Comparison of ENCODE assay signal across 1 cellular context in the genomic region with DNA sequence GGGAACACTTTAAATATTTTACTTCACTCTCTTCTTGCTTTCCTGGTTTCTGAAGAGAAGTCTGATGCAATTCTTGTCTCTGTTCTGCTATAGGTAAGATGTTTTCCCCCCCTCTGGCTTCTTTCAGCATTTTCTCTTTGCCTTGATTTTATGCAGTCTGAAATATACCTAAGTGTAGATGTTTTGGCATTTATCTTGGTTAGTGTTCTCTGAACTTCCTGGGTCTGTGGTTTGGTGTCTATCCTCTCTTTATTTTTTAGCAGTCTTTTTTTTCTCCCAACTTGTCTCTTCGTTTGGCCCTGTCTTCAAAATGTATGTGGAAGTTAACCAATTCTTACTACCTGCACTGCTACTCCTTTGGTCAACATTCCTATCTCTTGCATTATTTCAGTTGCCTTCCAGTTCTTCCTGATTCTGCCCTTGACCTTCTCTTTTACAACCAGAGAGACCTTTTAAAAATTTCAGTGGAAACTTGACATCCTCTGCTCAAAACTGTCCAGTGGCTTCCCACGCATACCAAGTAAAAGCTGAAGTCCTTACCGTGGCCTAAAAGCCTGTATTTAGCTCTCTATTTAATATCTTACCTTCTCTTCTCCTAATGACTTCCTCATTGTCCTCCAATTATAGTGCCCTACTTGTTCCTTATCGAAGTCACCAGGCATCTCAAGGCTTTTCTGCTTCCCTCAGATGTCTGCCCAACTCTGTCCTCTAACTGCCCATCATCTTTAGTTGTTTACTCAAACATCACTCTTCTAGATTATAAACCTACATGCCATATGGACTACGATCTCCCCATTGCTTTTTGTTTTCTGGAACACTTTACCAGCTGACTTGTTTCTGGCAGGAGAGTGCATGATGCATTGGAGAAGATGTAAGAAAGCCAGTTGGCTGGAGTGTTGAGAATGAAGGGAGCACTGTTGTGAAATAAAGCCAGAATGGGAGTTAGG.
TF ChIP-seq lines count a peak whose summit lies in the region.

No MANE protein-coding gene starts in this region.

TF ChIP-seq in K562, 482 proteins besides CTCF, POLR2A, EP300 and RAD21 (continued from another document and continues in another):
- peak; percentile 37; the same call in 1 of the 2 replicates for TF ChIP-seq JUND (IDR thresholded peaks at IDR 0.05; ENCODE audit: borderline replicate concordance, low read depth, low read length)
- peak; percentile 18; the same call in 1 of the 3 replicates for TF ChIP-seq JUND (tag; IDR thresholded peaks at IDR 0.05; ENCODE audit: borderline replicate concordance, low read depth, low read length)
- peak; percentile 87 for TF ChIP-seq CBFA2T2 (conservative IDR thresholded peaks at IDR 0.05)
- TF ChIP-seq, protein P1, sequence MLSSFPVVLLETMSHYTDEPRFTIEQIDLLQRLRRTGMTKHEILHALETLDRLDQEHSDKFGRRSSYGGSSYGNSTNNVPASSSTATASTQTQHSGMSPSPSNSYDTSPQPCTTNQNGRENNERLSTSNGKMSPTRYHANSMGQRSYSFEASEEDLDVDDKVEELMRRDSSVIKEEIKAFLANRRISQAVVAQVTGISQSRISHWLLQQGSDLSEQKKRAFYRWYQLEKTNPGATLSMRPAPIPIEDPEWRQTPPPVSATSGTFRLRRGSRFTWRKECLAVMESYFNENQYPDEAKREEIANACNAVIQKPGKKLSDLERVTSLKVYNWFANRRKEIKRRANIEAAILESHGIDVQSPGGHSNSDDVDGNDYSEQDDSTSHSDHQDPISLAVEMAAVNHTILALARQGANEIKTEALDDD (IDR thresholded peaks at IDR 0.05): peak; percentile 70
- peak; percentile 94 for TF ChIP-seq SPI1 (IDR thresholded peaks at IDR 0.05; ENCODE audit: borderline replicate concordance, low read depth, low read length)
- TF ChIP-seq, protein P2, sequence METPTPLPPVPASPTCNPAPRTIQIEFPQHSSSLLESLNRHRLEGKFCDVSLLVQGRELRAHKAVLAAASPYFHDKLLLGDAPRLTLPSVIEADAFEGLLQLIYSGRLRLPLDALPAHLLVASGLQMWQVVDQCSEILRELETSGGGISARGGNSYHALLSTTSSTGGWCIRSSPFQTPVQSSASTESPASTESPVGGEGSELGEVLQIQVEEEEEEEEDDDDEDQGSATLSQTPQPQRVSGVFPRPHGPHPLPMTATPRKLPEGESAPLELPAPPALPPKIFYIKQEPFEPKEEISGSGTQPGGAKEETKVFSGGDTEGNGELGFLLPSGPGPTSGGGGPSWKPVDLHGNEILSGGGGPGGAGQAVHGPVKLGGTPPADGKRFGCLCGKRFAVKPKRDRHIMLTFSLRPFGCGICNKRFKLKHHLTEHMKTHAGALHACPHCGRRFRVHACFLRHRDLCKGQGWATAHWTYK (CRISPR knock-in tag; IDR thresholded peaks at IDR 0.05): no peak
- peak; percentile 67; the same call in 1 of the 2 replicates for TF ChIP-seq NCOA1 (IDR thresholded peaks at IDR 0.05; ENCODE audit: low read depth)
- TF ChIP-seq, protein P3, sequence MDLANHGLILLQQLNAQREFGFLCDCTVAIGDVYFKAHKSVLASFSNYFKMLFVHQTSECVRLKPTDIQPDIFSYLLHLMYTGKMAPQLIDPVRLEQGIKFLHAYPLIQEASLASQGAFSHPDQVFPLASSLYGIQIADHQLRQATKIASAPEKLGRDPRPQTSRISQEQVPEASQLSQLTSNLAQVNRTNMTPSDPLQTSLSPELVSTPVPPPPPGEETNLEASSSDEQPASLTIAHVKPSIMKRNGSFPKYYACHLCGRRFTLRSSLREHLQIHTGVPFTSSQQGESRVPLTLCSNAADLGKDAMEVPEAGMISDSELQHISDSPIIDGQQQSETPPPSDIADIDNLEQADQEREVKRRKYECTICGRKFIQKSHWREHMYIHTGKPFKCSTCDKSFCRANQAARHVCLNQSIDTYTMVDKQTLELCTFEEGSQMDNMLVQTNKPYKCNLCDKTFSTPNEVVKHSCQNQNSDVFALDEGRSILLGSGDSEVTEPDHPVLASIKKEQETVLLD (IDR thresholded peaks at IDR 0.05): peak; percentile 51; the same call in 1 of the 2 replicates
- no peak for TF ChIP-seq BACH1 (tag; IDR thresholded peaks at IDR 0.05)
- peak; percentile 94 for TF ChIP-seq CBFA2T3 (IDR thresholded peaks at IDR 0.05)
- TF ChIP-seq, protein P4, sequence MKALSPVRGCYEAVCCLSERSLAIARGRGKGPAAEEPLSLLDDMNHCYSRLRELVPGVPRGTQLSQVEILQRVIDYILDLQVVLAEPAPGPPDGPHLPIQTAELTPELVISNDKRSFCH (CRISPR knock-in tag; IDR thresholded peaks at IDR 0.05): no peak
- TF ChIP-seq, protein P4 (tag; IDR thresholded peaks at IDR 0.05): peak; percentile 70; the same call in 1 of the 2 replicates
- 0 out of 2 replicates have a peak, but pooled peaks have one; percentile 27 for TF ChIP-seq MTA3 (IDR thresholded peaks at IDR 0.05; ENCODE audit: borderline replicate concordance)
- TF ChIP-seq, protein P5, sequence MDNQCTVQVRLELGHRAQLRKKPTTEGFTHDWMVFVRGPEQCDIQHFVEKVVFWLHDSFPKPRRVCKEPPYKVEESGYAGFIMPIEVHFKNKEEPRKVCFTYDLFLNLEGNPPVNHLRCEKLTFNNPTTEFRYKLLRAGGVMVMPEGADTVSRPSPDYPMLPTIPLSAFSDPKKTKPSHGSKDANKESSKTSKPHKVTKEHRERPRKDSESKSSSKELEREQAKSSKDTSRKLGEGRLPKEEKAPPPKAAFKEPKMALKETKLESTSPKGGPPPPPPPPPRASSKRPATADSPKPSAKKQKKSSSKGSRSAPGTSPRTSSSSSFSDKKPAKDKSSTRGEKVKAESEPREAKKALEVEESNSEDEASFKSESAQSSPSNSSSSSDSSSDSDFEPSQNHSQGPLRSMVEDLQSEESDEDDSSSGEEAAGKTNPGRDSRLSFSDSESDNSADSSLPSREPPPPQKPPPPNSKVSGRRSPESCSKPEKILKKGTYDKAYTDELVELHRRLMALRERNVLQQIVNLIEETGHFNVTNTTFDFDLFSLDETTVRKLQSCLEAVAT (IDR thresholded peaks at IDR 0.05): peak in 1 of 2 experiments; percentile 16; a peak in 1 of 4 replicates
- TF ChIP-seq, protein P6, sequence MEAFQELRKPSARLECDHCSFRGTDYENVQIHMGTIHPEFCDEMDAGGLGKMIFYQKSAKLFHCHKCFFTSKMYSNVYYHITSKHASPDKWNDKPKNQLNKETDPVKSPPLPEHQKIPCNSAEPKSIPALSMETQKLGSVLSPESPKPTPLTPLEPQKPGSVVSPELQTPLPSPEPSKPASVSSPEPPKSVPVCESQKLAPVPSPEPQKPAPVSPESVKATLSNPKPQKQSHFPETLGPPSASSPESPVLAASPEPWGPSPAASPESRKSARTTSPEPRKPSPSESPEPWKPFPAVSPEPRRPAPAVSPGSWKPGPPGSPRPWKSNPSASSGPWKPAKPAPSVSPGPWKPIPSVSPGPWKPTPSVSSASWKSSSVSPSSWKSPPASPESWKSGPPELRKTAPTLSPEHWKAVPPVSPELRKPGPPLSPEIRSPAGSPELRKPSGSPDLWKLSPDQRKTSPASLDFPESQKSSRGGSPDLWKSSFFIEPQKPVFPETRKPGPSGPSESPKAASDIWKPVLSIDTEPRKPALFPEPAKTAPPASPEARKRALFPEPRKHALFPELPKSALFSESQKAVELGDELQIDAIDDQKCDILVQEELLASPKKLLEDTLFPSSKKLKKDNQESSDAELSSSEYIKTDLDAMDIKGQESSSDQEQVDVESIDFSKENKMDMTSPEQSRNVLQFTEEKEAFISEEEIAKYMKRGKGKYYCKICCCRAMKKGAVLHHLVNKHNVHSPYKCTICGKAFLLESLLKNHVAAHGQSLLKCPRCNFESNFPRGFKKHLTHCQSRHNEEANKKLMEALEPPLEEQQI (IDR thresholded peaks at IDR 0.05): peak; percentile 59
- TF ChIP-seq JUNB (CRISPR knock-in tag; conservative IDR thresholded peaks at IDR 0.05): no peak
- TF ChIP-seq MIER1 (IDR thresholded peaks at IDR 0.05; ENCODE audit: low read depth): peak; percentile 38; the same call in 1 of the 2 replicates
- TF ChIP-seq SMARCC2 (IDR thresholded peaks at IDR 0.05; ENCODE audit: low read depth): peak; percentile 77
- peak; percentile 97 for TF ChIP-seq ARID1B (IDR thresholded peaks at IDR 0.05)
- no peak for TF ChIP-seq ZNF830 (CRISPR knock-in tag; IDR thresholded peaks at IDR 0.05)
- peak; percentile 91 for TF ChIP-seq LEF1 (IDR thresholded peaks at IDR 0.05)
- TF ChIP-seq CXXC5 (CRISPR knock-in tag; IDR thresholded peaks at IDR 0.05): 0 out of 2 replicates have a peak, but pooled peaks have one; percentile 6
- no peak for TF ChIP-seq ZNF589 (CRISPR knock-in tag; IDR thresholded peaks at IDR 0.05; ENCODE audit: low read depth)
- peak; percentile 88 for TF ChIP-seq HDAC3 (IDR thresholded peaks at IDR 0.05; ENCODE audit: borderline replicate concordance, partially characterized antibody)
- TF ChIP-seq KDM1A (IDR thresholded peaks at IDR 0.05): peak; percentile 28 to 61
- TF ChIP-seq ZNF217 (CRISPR knock-in tag; IDR thresholded peaks at IDR 0.05): no peak
- TF ChIP-seq FOXK2 (conservative IDR thresholded peaks at IDR 0.05 in 1 of 2, IDR thresholded peaks at IDR 0.05 in 1 of 2; ENCODE audit: low read depth in 2 of 2): peak; percentile 82; a peak in 3 of 4 replicates
- TF ChIP-seq BRD4 (IDR thresholded peaks at IDR 0.05): peak; percentile 75; the same call in 1 of the 2 replicates
- TF ChIP-seq NFIC (IDR thresholded peaks at IDR 0.05): peak; percentile 66
- TF ChIP-seq FOXA3 (CRISPR knock-in tag; conservative IDR thresholded peaks at IDR 0.05 in 1 of 2, IDR thresholded peaks at IDR 0.05 in 1 of 2): peak; percentile 96 to 97
- no peak for TF ChIP-seq MAZ (CRISPR knock-in tag; conservative IDR thresholded peaks at IDR 0.05 in 1 of 2, IDR thresholded peaks at IDR 0.05 in 1 of 2)
- TF ChIP-seq PHB2 (IDR thresholded peaks at IDR 0.05; ENCODE audit: low read depth): peak; percentile 81
- TF ChIP-seq, protein P7, sequence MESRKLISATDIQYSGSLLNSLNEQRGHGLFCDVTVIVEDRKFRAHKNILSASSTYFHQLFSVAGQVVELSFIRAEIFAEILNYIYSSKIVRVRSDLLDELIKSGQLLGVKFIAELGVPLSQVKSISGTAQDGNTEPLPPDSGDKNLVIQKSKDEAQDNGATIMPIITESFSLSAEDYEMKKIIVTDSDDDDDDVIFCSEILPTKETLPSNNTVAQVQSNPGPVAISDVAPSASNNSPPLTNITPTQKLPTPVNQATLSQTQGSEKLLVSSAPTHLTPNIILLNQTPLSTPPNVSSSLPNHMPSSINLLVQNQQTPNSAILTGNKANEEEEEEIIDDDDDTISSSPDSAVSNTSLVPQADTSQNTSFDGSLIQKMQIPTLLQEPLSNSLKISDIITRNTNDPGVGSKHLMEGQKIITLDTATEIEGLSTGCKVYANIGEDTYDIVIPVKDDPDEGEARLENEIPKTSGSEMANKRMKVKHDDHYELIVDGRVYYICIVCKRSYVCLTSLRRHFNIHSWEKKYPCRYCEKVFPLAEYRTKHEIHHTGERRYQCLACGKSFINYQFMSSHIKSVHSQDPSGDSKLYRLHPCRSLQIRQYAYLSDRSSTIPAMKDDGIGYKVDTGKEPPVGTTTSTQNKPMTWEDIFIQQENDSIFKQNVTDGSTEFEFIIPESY (CRISPR knock-in tag; IDR thresholded peaks at IDR 0.05): peak; percentile 63
- peak; percentile 17; the same call in 1 of the 2 replicates for TF ChIP-seq L3MBTL2 (IDR thresholded peaks at IDR 0.05)
- peak; percentile 41; the same call in 1 of the 2 replicates for TF ChIP-seq ETV5 (CRISPR knock-in tag; IDR thresholded peaks at IDR 0.05; ENCODE audit: low read depth)
- TF ChIP-seq SOX6 (IDR thresholded peaks at IDR 0.05): peak; percentile 94
- TF ChIP-seq, protein P8, sequence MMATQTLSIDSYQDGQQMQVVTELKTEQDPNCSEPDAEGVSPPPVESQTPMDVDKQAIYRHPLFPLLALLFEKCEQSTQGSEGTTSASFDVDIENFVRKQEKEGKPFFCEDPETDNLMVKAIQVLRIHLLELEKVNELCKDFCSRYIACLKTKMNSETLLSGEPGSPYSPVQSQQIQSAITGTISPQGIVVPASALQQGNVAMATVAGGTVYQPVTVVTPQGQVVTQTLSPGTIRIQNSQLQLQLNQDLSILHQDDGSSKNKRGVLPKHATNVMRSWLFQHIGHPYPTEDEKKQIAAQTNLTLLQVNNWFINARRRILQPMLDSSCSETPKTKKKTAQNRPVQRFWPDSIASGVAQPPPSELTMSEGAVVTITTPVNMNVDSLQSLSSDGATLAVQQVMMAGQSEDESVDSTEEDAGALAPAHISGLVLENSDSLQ (IDR thresholded peaks at IDR 0.05): peak; percentile 95
- peak; percentile 10; the same call in 1 of the 2 replicates for TF ChIP-seq TGIF2 (CRISPR knock-in tag; IDR thresholded peaks at IDR 0.05)
- peak; percentile 77 for TF ChIP-seq STAT5A (IDR thresholded peaks at IDR 0.05; ENCODE audit: borderline replicate concordance, low read length)
- TF ChIP-seq, protein P9, sequence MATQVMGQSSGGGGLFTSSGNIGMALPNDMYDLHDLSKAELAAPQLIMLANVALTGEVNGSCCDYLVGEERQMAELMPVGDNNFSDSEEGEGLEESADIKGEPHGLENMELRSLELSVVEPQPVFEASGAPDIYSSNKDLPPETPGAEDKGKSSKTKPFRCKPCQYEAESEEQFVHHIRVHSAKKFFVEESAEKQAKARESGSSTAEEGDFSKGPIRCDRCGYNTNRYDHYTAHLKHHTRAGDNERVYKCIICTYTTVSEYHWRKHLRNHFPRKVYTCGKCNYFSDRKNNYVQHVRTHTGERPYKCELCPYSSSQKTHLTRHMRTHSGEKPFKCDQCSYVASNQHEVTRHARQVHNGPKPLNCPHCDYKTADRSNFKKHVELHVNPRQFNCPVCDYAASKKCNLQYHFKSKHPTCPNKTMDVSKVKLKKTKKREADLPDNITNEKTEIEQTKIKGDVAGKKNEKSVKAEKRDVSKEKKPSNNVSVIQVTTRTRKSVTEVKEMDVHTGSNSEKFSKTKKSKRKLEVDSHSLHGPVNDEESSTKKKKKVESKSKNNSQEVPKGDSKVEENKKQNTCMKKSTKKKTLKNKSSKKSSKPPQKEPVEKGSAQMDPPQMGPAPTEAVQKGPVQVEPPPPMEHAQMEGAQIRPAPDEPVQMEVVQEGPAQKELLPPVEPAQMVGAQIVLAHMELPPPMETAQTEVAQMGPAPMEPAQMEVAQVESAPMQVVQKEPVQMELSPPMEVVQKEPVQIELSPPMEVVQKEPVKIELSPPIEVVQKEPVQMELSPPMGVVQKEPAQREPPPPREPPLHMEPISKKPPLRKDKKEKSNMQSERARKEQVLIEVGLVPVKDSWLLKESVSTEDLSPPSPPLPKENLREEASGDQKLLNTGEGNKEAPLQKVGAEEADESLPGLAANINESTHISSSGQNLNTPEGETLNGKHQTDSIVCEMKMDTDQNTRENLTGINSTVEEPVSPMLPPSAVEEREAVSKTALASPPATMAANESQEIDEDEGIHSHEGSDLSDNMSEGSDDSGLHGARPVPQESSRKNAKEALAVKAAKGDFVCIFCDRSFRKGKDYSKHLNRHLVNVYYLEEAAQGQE (CRISPR knock-in tag; IDR thresholded peaks at IDR 0.05; ENCODE audit: low read depth): no peak
- 0 out of 2 replicates have a peak, but pooled peaks have one; percentile 51 for TF ChIP-seq MEF2A (IDR thresholded peaks at IDR 0.05; ENCODE audit: control insufficient read depth, low read depth, low read length)
